In the genomic region with DNA sequence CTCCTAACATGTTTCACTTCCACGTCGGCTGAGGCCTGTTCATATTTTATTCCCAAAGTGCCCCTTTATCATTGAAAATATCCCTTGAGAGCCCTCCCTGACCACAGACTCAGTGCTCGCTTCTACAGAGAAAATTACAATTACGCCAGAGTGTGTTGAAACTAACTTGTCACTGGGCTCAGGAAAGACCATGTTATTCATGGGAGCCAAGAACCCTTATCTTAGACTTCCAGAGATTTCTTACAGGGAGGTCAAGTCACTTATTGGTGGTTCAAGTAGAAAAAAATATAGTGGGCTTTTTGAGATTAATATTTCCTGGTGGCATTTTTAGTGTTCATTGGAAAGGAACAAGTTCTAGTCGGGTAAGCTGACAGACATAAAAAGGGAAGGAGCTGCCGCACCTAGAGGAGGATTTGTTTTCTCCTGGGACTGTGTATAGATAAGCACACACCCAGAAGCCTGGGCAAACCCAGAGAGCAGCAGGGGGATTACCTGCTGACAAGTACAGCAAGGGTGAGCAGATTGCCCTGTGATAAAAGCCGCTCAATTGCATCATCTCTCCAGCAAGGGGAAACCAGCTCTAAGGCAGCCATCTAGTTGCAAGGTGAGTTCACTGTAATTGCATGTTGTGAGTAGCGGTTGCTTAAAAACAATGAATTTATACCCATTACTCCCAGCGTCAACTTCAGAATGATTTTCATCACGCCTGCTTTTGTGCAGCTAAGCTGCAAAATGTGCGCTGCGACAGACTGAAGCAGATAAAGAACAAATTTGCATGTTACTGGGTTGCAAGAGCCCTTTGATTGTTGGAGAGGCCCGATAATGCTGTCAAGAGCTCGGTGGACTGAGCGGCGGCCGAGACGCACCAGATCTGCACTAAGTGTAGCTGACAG, we compare ENCODE assay signal across 8 cellular contexts. TPM values are rescaled to one million over a fixed set of nuclear protein-coding genes. Genes with fewer than 3 reads are reported as not detected.
A peak's percentile ranks its signal among the peaks of the same experiment; 100 is the strongest.
DNase-seq lines count a peak whose midpoint lies in the region; ATAC-seq and TF ChIP-seq lines count a peak whose summit lies in the region.

No MANE protein-coding gene starts in this region.

- H3K4me3 Mint-ChIP-seq in brain (peak overlapping the region; percentile 17 to 80 (median 74)), endothelial cell (ENCODE audit: unreplicated experiment) (no peak overlapping the region)
- no peak overlapping the region for H3K4me3 Mint-ChIP-seq in naive thymus-derived CD4-positive, alpha-beta T cell

- H3K36me3 ChIP-seq in naive thymus-derived CD4-positive, alpha-beta T cell (ENCODE audit: control insufficient read depth in 2 of 3, insufficient read depth in 3 of 3, low read length in 3 of 3): no peaks in the 10 kb centered on the region

- POLR2A ChIA-PET in naive thymus-derived CD4-positive, alpha-beta T cell (lab: Charles Lee): interaction anchor here (1.3 kb wide), 1 partner anchor 184 kb away, joined by 4 read pairs; no protein-coding TSS in a partner anchor

- H3K9me3 Mint-ChIP-seq in brain (peaks cover 0 to 5% (median 0%) of the 10 kb centered on the region in 5 experiments), endothelial cell (ENCODE audit: unreplicated experiment) (no peaks in the 10 kb centered on the region)
- peaks cover 0 to 4% (median 0%) of the 10 kb centered on the region in 11 donors for H3K9me3 Mint-ChIP-seq in naive thymus-derived CD4-positive, alpha-beta T cell

- H3K9me3 ChIP-seq in naive thymus-derived CD4-positive, alpha-beta T cell (ENCODE audit: control insufficient read depth in 2 of 3, low read length in 3 of 3): no peaks in the 10 kb centered on the region

- TF ChIP-seq CTCF in brain (conservative IDR thresholded peaks at IDR 0.05) (no peak), endothelial cell (IDR thresholded peaks at IDR 0.05; ENCODE audit: unreplicated experiment) (no peak)

- H3K36me3 Mint-ChIP-seq in brain (no peaks in the 10 kb centered on the region), endothelial cell (ENCODE audit: low read depth, unreplicated experiment) (no peaks in the 10 kb centered on the region)
- H3K36me3 Mint-ChIP-seq in naive thymus-derived CD4-positive, alpha-beta T cell: no peaks in the 10 kb centered on the region

- CTCF ChIA-PET in naive thymus-derived CD4-positive, alpha-beta T cell (lab: Charles Lee): interaction anchor here (0.7 to 13.1 kb wide), 3 partner anchors 13 to 185 kb away, joined by 3 to 273 read pairs (median 3); no protein-coding TSS in a partner anchor

- no peaks in the 10 kb centered on the region for H3K27me3 ChIP-seq in naive thymus-derived CD4-positive, alpha-beta T cell (ENCODE audit: control insufficient read depth in 2 of 2, insufficient read depth in 2 of 2, low read length in 2 of 2)

- peak; percentile 35 for DNase-seq in stimulated activated CD4-positive, alpha-beta T cell treated with anti-CD3 and anti-CD28 coated beads, Interleukin-15, amount 100 ng/mL, for 24 hours
- DNase-seq in stimulated activated CD4-positive, alpha-beta T cell treated with anti-CD3 and anti-CD28 coated beads, Interleukin-2, amount 100 ng/mL, for 48 hours: no peak
- DNase-seq in KBM-7 (peak; percentile 29), sciatic nerve (ENCODE audit: low spot score) (no peak), endothelial cell (ENCODE audit: low spot score) (no peak)
- peak; percentile 13 for DNase-seq in stimulated activated CD4-positive, alpha-beta T cell treated with anti-CD3 and anti-CD28 coated beads, Interleukin-4, amount 100 ng/mL, for 1 hour
- no peak for DNase-seq in naive thymus-derived CD4-positive, alpha-beta T cell

- no peak overlapping the region for H3K4me3 ChIP-seq in naive thymus-derived CD4-positive, alpha-beta T cell (ENCODE audit: low read length)

- in situ Hi-C loops in KBM-7 (cut with MboI; ENCODE audit: low pct_unique_long_range_greater_than_20kb, low sequenced_read_pairs): loop anchor here (10.0 kb wide), 1 partner anchor 182 kb away; no protein-coding TSS in a partner anchor

- H3K27me3 Mint-ChIP-seq in brain (peaks cover 3% of the 10 kb centered on the region), endothelial cell (ENCODE audit: unreplicated experiment) (no peaks in the 10 kb centered on the region)
- peaks cover 0 to 3% (median 0%) of the 10 kb centered on the region in 5 donors for H3K27me3 Mint-ChIP-seq in naive thymus-derived CD4-positive, alpha-beta T cell

- peak overlapping the region in 4 of 5 experiments; percentile 21 to 78 (median 72) for H3K27ac Mint-ChIP-seq in brain
- no peak overlapping the region for H3K27ac Mint-ChIP-seq in naive thymus-derived CD4-positive, alpha-beta T cell
- no peak overlapping the region for H3K27ac Mint-ChIP-seq in endothelial cell (ENCODE audit: unreplicated experiment)

- intact Hi-C loops in sciatic nerve (cut with DNase I): loop anchor here (10.0 kb wide), 1 partner anchor 182 kb away; no protein-coding TSS in a partner anchor
- intact Hi-C loops in naive thymus-derived CD4-positive, alpha-beta T cell (cut with micrococcal nuclease): loop anchor here in 1 of 2 donors (10.0 kb wide), 1 partner anchor 752 kb away; no protein-coding TSS in a partner anchor

- no peak for ATAC-seq in sciatic nerve
- ATAC-seq in naive thymus-derived CD4-positive, alpha-beta T cell: no peak

- no peaks in the 10 kb centered on the region for H3K4me1 ChIP-seq in naive thymus-derived CD4-positive, alpha-beta T cell (ENCODE audit: control insufficient read depth in 2 of 2, insufficient read depth in 2 of 2, low read length in 2 of 2)

- H3K4me1 Mint-ChIP-seq in brain (peaks cover 34% of the 10 kb centered on the region), endothelial cell (ENCODE audit: unreplicated experiment) (peaks cover 5% of the 10 kb centered on the region)
- H3K4me1 Mint-ChIP-seq in naive thymus-derived CD4-positive, alpha-beta T cell: peaks cover 0 to 16% (median 0%) of the 10 kb centered on the region in 7 donors

- H3K27ac ChIP-seq in naive thymus-derived CD4-positive, alpha-beta T cell (ENCODE audit: low read depth, low read length): no peak overlapping the region

RNA-seq across cellular contexts. Expression of gene DCT, which starts 46.2 kb away (rescaled TPM):
- 0.31 TPM for polyA plus RNA-seq in brain (ENCODE audit: insufficient read depth, low read depth, low replicate concordance)
- 0.94 TPM for total RNA-seq in sciatic nerve
- total RNA-seq in naive thymus-derived CD4-positive, alpha-beta T cell: 1 to 10 TPM in 2 of 5 experiments, under 1 TPM in 3; 0.19 to 1.9 (median 0.74) TPM
- polyA plus RNA-seq in naive thymus-derived CD4-positive, alpha-beta T cell: under 1 TPM in 1 of 2 donors, not detected in 1; 0.37 TPM
- total RNA-seq in endothelial cell (ENCODE audit: unreplicated experiment): not detected

Comparison
In these comparisons a context has a peak if more than half of its experiments do, and no peak if none do; other contexts are left out.
1. DNase-seq: peak in stimulated activated CD4-positive, alpha-beta T cell treated with anti-CD3 and anti-CD28 coated beads, Interleukin-15, amount 100 ng/mL, for 24 hours (single experiment), KBM-7 (single experiment) and stimulated activated CD4-positive, alpha-beta T cell treated with anti-CD3 and anti-CD28 coated beads, Interleukin-4, amount 100 ng/mL, for 1 hour (single experiment); none in stimulated activated CD4-positive, alpha-beta T cell treated with anti-CD3 and anti-CD28 coated beads, Interleukin-2, amount 100 ng/mL, for 48 hours (0 of 2), sciatic nerve (single experiment), naive thymus-derived CD4-positive, alpha-beta T cell (0 of 9) and endothelial cell (single experiment).
2. H3K27ac Mint-ChIP-seq: peak in brain (4 of 5); none in naive thymus-derived CD4-positive, alpha-beta T cell (0 of 9) and endothelial cell (single experiment).
3. H3K4me3 Mint-ChIP-seq: peak in brain (5 of 5); none in naive thymus-derived CD4-positive, alpha-beta T cell (0 of 10) and endothelial cell (single experiment).